1 cellular context compared by ENCODE assay signal in the genomic region with DNA sequence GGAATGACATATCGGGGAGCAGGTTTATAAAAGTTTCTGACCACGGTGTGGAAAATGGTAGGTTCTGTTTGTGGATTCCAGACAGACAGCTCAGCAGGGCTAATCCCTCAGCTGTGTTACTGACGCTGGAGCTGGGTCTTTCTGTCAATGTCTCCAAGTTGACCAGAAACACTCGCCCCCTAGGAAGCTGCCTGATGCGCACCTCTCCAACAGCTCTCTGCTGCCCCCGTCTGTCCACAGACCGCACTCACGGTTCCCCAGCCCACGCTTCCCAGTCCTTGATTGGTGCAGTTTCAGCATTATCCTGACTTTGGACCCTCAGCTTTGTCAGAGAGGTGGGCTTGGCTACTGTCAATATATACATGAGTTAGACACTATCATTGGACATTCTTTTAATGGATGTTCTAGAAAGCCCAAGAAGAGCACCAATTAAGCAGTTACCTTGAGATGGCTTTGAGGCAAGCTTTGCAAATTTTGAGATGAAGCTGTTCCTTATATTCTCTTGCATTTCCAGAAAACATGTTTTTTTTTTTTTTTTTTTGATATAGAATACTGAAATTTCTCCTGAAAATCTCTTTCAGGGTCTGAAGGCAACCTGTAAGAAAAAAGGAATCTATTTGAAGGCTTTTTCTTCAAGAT.
A peak's percentile ranks its signal among the peaks of the same experiment; 100 is the strongest.
TF ChIP-seq lines count a peak whose summit lies in the region.

No MANE protein-coding gene starts in this region.

TF ChIP-seq in HepG2, 621 proteins besides CTCF, POLR2A, EP300 and RAD21 (continued from another document):
- TF ChIP-seq, protein P1, sequence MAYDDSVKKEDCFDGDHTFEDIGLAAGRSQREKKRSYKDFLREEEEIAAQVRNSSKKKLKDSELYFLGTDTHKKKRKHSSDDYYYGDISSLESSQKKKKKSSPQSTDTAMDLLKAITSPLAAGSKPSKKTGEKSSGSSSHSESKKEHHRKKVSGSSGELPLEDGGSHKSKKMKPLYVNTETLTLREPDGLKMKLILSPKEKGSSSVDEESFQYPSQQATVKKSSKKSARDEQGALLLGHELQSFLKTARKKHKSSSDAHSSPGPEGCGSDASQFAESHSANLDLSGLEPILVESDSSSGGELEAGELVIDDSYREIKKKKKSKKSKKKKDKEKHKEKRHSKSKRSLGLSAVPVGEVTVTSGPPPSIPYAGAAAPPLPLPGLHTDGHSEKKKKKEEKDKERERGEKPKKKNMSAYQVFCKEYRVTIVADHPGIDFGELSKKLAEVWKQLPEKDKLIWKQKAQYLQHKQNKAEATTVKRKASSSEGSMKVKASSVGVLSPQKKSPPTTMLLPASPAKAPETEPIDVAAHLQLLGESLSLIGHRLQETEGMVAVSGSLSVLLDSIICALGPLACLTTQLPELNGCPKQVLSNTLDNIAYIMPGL (CRISPR knock-in tag; IDR thresholded peaks at IDR 0.05; ENCODE audit: borderline replicate concordance in 1 of 2, low read depth in 1 of 2) = 0 out of 4 replicates have a peak, but pooled peaks have one; percentile 27 to 29
- TF ChIP-seq ZBTB33 (CRISPR knock-in tag; IDR thresholded peaks at IDR 0.05) (no peak), TERF1 (CRISPR knock-in tag; IDR thresholded peaks at IDR 0.05) (no peak), RNF219 (CRISPR knock-in tag; IDR thresholded peaks at IDR 0.05) (no peak), ZC3H4 (CRISPR knock-in tag; IDR thresholded peaks at IDR 0.05; ENCODE audit: borderline replicate concordance) (no peak), ZNF180 (CRISPR knock-in tag; IDR thresholded peaks at IDR 0.05; ENCODE audit: borderline replicate concordance, low read depth) (no peak), SMC3 (IDR thresholded peaks at IDR 0.05; ENCODE audit: low read length) (peak; percentile 81), SALL1 (CRISPR knock-in tag; IDR thresholded peaks at IDR 0.05) (peak; percentile 58), JUND (CRISPR knock-in tag; IDR thresholded peaks at IDR 0.05) (no peak), RFX5 (IDR thresholded peaks at IDR 0.05; ENCODE audit: low read depth, low read length) (no peak), ZNF337 (CRISPR knock-in tag; IDR thresholded peaks at IDR 0.05; ENCODE audit: borderline replicate concordance, low read depth) (no peak), MAFF (IDR thresholded peaks at IDR 0.05; ENCODE audit: low read depth, low read length) (peak; percentile 10; the same call in 1 of the 2 replicates), ZNF362 (CRISPR knock-in tag; IDR thresholded peaks at IDR 0.05; ENCODE audit: borderline replicate concordance) (no peak), NR1H2 (CRISPR knock-in tag; IDR thresholded peaks at IDR 0.05; ENCODE audit: borderline replicate concordance, low read depth) (no peak), ZNF510 (CRISPR knock-in tag; IDR thresholded peaks at IDR 0.05; ENCODE audit: low read depth) (no peak), ZNF883 (CRISPR knock-in tag; IDR thresholded peaks at IDR 0.05; ENCODE audit: not compliant biosample characterization) (no peak), TBX3 (IDR thresholded peaks at IDR 0.05; ENCODE audit: borderline replicate concordance) (no peak)
- TF ChIP-seq, protein P2, sequence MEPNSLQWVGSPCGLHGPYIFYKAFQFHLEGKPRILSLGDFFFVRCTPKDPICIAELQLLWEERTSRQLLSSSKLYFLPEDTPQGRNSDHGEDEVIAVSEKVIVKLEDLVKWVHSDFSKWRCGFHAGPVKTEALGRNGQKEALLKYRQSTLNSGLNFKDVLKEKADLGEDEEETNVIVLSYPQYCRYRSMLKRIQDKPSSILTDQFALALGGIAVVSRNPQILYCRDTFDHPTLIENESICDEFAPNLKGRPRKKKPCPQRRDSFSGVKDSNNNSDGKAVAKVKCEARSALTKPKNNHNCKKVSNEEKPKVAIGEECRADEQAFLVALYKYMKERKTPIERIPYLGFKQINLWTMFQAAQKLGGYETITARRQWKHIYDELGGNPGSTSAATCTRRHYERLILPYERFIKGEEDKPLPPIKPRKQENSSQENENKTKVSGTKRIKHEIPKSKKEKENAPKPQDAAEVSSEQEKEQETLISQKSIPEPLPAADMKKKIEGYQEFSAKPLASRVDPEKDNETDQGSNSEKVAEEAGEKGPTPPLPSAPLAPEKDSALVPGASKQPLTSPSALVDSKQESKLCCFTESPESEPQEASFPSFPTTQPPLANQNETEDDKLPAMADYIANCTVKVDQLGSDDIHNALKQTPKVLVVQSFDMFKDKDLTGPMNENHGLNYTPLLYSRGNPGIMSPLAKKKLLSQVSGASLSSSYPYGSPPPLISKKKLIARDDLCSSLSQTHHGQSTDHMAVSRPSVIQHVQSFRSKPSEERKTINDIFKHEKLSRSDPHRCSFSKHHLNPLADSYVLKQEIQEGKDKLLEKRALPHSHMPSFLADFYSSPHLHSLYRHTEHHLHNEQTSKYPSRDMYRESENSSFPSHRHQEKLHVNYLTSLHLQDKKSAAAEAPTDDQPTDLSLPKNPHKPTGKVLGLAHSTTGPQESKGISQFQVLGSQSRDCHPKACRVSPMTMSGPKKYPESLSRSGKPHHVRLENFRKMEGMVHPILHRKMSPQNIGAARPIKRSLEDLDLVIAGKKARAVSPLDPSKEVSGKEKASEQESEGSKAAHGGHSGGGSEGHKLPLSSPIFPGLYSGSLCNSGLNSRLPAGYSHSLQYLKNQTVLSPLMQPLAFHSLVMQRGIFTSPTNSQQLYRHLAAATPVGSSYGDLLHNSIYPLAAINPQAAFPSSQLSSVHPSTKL (CRISPR knock-in tag; IDR thresholded peaks at IDR 0.05) = peak; percentile 41; the same call in 1 of the 2 replicates
- TF ChIP-seq, protein P3, sequence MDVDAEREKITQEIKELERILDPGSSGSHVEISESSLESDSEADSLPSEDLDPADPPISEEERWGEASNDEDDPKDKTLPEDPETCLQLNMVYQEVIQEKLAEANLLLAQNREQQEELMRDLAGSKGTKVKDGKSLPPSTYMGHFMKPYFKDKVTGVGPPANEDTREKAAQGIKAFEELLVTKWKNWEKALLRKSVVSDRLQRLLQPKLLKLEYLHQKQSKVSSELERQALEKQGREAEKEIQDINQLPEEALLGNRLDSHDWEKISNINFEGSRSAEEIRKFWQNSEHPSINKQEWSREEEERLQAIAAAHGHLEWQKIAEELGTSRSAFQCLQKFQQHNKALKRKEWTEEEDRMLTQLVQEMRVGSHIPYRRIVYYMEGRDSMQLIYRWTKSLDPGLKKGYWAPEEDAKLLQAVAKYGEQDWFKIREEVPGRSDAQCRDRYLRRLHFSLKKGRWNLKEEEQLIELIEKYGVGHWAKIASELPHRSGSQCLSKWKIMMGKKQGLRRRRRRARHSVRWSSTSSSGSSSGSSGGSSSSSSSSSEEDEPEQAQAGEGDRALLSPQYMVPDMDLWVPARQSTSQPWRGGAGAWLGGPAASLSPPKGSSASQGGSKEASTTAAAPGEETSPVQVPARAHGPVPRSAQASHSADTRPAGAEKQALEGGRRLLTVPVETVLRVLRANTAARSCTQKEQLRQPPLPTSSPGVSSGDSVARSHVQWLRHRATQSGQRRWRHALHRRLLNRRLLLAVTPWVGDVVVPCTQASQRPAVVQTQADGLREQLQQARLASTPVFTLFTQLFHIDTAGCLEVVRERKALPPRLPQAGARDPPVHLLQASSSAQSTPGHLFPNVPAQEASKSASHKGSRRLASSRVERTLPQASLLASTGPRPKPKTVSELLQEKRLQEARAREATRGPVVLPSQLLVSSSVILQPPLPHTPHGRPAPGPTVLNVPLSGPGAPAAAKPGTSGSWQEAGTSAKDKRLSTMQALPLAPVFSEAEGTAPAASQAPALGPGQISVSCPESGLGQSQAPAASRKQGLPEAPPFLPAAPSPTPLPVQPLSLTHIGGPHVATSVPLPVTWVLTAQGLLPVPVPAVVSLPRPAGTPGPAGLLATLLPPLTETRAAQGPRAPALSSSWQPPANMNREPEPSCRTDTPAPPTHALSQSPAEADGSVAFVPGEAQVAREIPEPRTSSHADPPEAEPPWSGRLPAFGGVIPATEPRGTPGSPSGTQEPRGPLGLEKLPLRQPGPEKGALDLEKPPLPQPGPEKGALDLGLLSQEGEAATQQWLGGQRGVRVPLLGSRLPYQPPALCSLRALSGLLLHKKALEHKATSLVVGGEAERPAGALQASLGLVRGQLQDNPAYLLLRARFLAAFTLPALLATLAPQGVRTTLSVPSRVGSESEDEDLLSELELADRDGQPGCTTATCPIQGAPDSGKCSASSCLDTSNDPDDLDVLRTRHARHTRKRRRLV (CRISPR knock-in tag; IDR thresholded peaks at IDR 0.05) = no peak
